In the genomic region with DNA sequence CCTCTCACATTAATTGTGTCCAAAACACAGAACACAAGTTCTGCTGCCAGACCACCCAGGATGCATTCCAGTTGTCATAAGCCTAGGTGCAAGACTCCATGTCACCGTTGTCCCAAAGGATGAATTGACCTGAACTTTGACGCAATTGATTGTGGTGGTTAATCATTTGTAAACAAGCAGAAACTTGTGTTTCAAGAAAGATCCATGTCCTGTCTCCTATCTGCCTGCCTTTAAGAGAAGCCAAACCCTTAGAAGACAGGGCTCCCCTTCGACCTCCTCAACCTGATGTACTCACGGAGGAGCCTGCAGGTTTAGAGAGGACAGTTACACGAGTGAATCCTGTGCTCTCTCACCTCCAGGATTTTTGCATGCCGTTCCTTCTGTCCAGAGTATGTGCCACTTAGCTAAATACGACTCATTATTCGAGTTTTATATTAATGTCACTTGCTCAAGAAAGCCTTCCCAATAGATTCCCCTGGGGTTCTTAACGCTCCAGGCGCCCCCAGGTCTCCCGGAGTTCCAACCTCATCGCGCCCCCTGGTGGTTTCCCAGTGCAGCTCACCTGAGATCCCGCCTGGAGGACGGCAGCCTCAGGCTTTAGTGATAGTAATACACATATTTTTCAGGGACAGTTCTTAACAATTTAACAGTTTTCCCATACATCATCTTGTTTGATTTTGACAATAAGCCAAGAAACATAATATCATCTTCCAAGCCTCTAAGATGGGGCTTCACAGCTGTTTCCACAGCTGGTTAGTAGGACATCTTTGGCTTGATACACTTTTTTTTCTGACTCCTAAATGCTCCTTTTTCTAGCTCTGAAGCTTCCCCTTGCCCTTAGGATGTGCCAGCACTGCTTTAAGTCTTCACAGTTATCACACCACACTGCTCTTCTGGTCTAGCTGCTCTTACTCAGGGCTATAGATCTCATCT, we compare ENCODE assay signal across 10 cellular contexts. TPM values are rescaled to one million over a fixed set of nuclear protein-coding genes. Genes with fewer than 3 reads are reported as not detected.
DNase-seq lines count a peak whose midpoint lies in the region; ATAC-seq, FAIRE-seq and TF ChIP-seq lines count a peak whose summit lies in the region.
"Had no signal": no experiment of that assay in that cellular context is flagged by ENCODE, and none has a peak within 500 bp of the region (broad histone marks: within the 10 kb centered on the region; RNA-seq: fewer than 3 reads in every experiment).

No MANE protein-coding gene starts in this region.

- H3K36me3 Mint-ChIP-seq in CD4-positive, alpha-beta memory T cell = no peaks in the 10 kb centered on the region
- H3K36me3 Mint-ChIP-seq: activated naive CD4-positive, alpha-beta T cell treated with anti-CD3 and anti-CD28 coated beads, Interleukin-2, amount 50 U/mL, for 24 hours had no signal

- no peaks in the 10 kb centered on the region for H3K36me3 ChIP-seq in endothelial cell of umbilical vein (ENCODE audit: control insufficient read depth in 2 of 2, extremely low read depth in 1 of 2, insufficient read depth in 2 of 2, low read length in 2 of 2)
- H3K36me3 ChIP-seq in pancreas = no peaks in the 10 kb centered on the region
- H3K36me3 ChIP-seq in CD4-positive, alpha-beta memory T cell (ENCODE audit: insufficient read depth, low read length) = no peaks in the 10 kb centered on the region
- H3K36me3 ChIP-seq: BLaER1 had no signal

- BruUV-seq in endothelial cell of umbilical vein (replicated peaks; lab: Mats Ljungman, UMichigan) = no TSS peak

- H4K20me1 ChIP-seq in endothelial cell of umbilical vein (replicated peaks; ENCODE audit: control insufficient read depth, extremely low read depth, insufficient read depth, low read length) = no peaks in the 10 kb centered on the region
- H4K20me1 ChIP-seq: BLaER1 had no signal

- no peaks in the 10 kb centered on the region for H3K9me3 ChIP-seq in endothelial cell of umbilical vein (replicated peaks; ENCODE audit: control insufficient read depth, insufficient read depth, low read length)
- H3K9me3 ChIP-seq in pancreas = no peaks in the 10 kb centered on the region
- no peaks in the 10 kb centered on the region for H3K9me3 ChIP-seq in CD4-positive, alpha-beta memory T cell (ENCODE audit: control insufficient read depth in 1 of 2, low read length in 2 of 2)

- no peak overlapping the region for H3K4me3 Mint-ChIP-seq in CD4-positive, alpha-beta memory T cell
- H3K4me3 Mint-ChIP-seq: activated naive CD4-positive, alpha-beta T cell treated with anti-CD3 and anti-CD28 coated beads, Interleukin-2, amount 50 U/mL, for 24 hours had no signal

- no peaks in the 10 kb centered on the region for H3K27me3 ChIP-seq in endothelial cell of umbilical vein (ENCODE audit: control insufficient read depth in 2 of 2, insufficient read depth in 2 of 2, low read length in 2 of 2)
- H3K27me3 ChIP-seq in pancreas = no peaks in the 10 kb centered on the region
- H3K27me3 ChIP-seq in CD4-positive, alpha-beta memory T cell (ENCODE audit: insufficient read depth, low read length) = no peaks in the 10 kb centered on the region
- H3K27me3 ChIP-seq: BLaER1 had no signal

- dilution Hi-C loops in endothelial cell of umbilical vein (cut with MboI; ENCODE audit: extremely low pct_ligation_motif_present, low sequenced_read_pairs) = no loop called here

- peak; percentile 71 to 85 (median 78) for ATAC-seq in pancreas
- no peak for ATAC-seq in GM18498 (IDR thresholded peaks at IDR 0.05; ENCODE audit: unreplicated experiment)

- 13 to 17% methylated on average over 15 of the region's 15 CpGs for WGBS in pancreas, 2 donors

- POLR2A ChIA-PET in endothelial cell of umbilical vein (lab: Charles Lee) = interaction anchor here (0.6 kb wide), 1 partner anchor 1189 kb away, joined by 3 read pairs; no protein-coding TSS in a partner anchor
- POLR2A ChIA-PET in CD4-positive, alpha-beta memory T cell (lab: Charles Lee; ENCODE audit: partially characterized antibody) = no interaction called here

- H3K9ac ChIP-seq in endothelial cell of umbilical vein (replicated peaks; ENCODE audit: extremely low read depth, insufficient read depth, low read length) = no peak overlapping the region
- H3K9ac ChIP-seq: BLaER1 had no signal

- H3K27me3 Mint-ChIP-seq in CD4-positive, alpha-beta memory T cell = peaks cover 3 to 5% of the 10 kb centered on the region in 2 donors

- H3K27ac ChIP-seq in endothelial cell of umbilical vein (ENCODE audit: insufficient read depth, low read depth, low read length) = no peak overlapping the region
- no peak overlapping the region for H3K27ac ChIP-seq in pancreas
- H3K27ac ChIP-seq in CD4-positive, alpha-beta memory T cell (ENCODE audit: low read depth, low read length) = no peak overlapping the region
- H3K27ac ChIP-seq: BLaER1 had no signal

- H3K9me1 ChIP-seq in endothelial cell of umbilical vein (replicated peaks; ENCODE audit: control insufficient read depth, extremely low read depth, insufficient read depth, low read length) = no peaks in the 10 kb centered on the region

- H3K79me2 ChIP-seq in endothelial cell of umbilical vein (ENCODE audit: control insufficient read depth, insufficient read depth, low read length) = no peaks in the 10 kb centered on the region

- H3K4me3 ChIP-seq in endothelial cell of umbilical vein (replicated peaks in 1 of 3; ENCODE audit: insufficient read depth in 1 of 3, low read depth in 1 of 3, low read length in 3 of 3) = no peak overlapping the region
- H3K4me3 ChIP-seq in pancreas = no peak overlapping the region
- H3K4me3 ChIP-seq in CD4-positive, alpha-beta memory T cell (ENCODE audit: low read length in 2 of 2) = no peak overlapping the region
- H3K4me3 ChIP-seq: BLaER1 had no signal

- no peaks in the 10 kb centered on the region for H3K4me1 Mint-ChIP-seq in CD4-positive, alpha-beta memory T cell
- H3K4me1 Mint-ChIP-seq: activated naive CD4-positive, alpha-beta T cell treated with anti-CD3 and anti-CD28 coated beads, Interleukin-2, amount 50 U/mL, for 24 hours had no signal

- H3K4me2 ChIP-seq in endothelial cell of umbilical vein (ENCODE audit: insufficient read depth, low read length) = no peak overlapping the region
- H3K4me2 ChIP-seq: BLaER1 had no signal

- TF ChIP-seq POLR2A in endothelial cell of umbilical vein (IDR thresholded peaks at IDR 0.05; ENCODE audit: low read depth, low read length) = no peak

- TF ChIP-seq CTCF in endothelial cell of umbilical vein (IDR thresholded peaks at IDR 0.05; ENCODE audit: extremely low read depth in 1 of 2, insufficient read depth in 1 of 2, low read depth in 1 of 2, low read length in 2 of 2) (peak; percentile 37 to 56), pancreas (IDR thresholded peaks at IDR 0.05) (peak; percentile 45 to 80 (median 72))

- H3K27ac Mint-ChIP-seq in CD4-positive, alpha-beta memory T cell = no peak overlapping the region
- H3K27ac Mint-ChIP-seq: activated naive CD4-positive, alpha-beta T cell treated with anti-CD3 and anti-CD28 coated beads, Interleukin-2, amount 50 U/mL, for 24 hours had no signal

- no peak for FAIRE-seq in endothelial cell of umbilical vein (lab: Jason Lieb, UNC)
- FAIRE-seq in pancreas (lab: Jason Lieb, UNC) = no peak

- DNase-seq in NCI-H748 (lab: John Stamatoyannopoulos, UW; ENCODE audit: unreplicated experiment) (peak; percentile 26), NCI-H748 treated with DMSO at 0.1 percent for 48 hours (lab: John Stamatoyannopoulos, UW) (no peak), M059J (ENCODE audit: low read depth) (peak; percentile 40), endothelial cell of umbilical vein (ENCODE audit: low read depth, low spot score) (peak; percentile 6), pancreas (peak; percentile 33 to 89 (median 64)), DMS114 treated with DMSO at 0.1 percent for 48 hours (lab: John Stamatoyannopoulos, UW; ENCODE audit: unreplicated experiment) (no peak)
- no peak for DNase-seq in CD4-positive, alpha-beta memory T cell

- CTCF ChIA-PET in endothelial cell of umbilical vein (lab: Charles Lee) = interaction anchor here (0.9 kb wide), 1 partner anchor 136 kb away, joined by 5 read pairs; no protein-coding TSS in a partner anchor
- CTCF ChIA-PET in CD4-positive, alpha-beta memory T cell (lab: Charles Lee; ENCODE audit: partially characterized antibody) = interaction anchor here (0.6 kb wide), 1 partner anchor 22 kb away, joined by 3 read pairs; no protein-coding TSS in a partner anchor

- H3K4me1 ChIP-seq in endothelial cell of umbilical vein (ENCODE audit: control insufficient read depth, extremely low read depth, insufficient read depth, low read length) = no peaks in the 10 kb centered on the region
- peaks cover 0 to 10% (median 0%) of the 10 kb centered on the region in 3 donors for H3K4me1 ChIP-seq in pancreas
- no peaks in the 10 kb centered on the region for H3K4me1 ChIP-seq in CD4-positive, alpha-beta memory T cell (ENCODE audit: insufficient read depth, low read length)
- H3K4me1 ChIP-seq: BLaER1 had no signal

- intact Hi-C loops in endothelial cell of umbilical vein (cut with micrococcal nuclease) = loop anchor here (1.0 to 5.0 kb wide), 2 partner anchors 136 to 1579 kb away; partner anchors contain the start of gene OMA1
- intact Hi-C loops in pancreas (cut with DNase I) = no loop called here
- intact Hi-C loops in CD4-positive, alpha-beta memory T cell (cut with micrococcal nuclease) = no loop called here

- H3K9me3 Mint-ChIP-seq in CD4-positive, alpha-beta memory T cell = peaks cover 0 to 6% (median 2%) of the 10 kb centered on the region in 8 donors

- H2AFZ ChIP-seq in endothelial cell of umbilical vein (ENCODE audit: low read depth, low read length) = no peak overlapping the region

TF ChIP-seq in endothelial cell of umbilical vein, 7 proteins besides CTCF, POLR2A, EP300 and RAD21 (continues in another document):
- no peak for TF ChIP-seq MYC (IDR thresholded peaks at IDR 0.05; ENCODE audit: low read depth, low read length)
- TF ChIP-seq POLR2AphosphoS5 (IDR thresholded peaks at IDR 0.05; ENCODE audit: insufficient read depth, low read depth, low read length) = no peak
- no peak for TF ChIP-seq JUN (IDR thresholded peaks at IDR 0.05; ENCODE audit: borderline replicate concordance, insufficient read depth, insufficient read length, low read depth)
- TF ChIP-seq GATA2 (IDR thresholded peaks at IDR 0.05; ENCODE audit: insufficient read depth, insufficient read length, low read depth, low read length) = no peak
- no peak for TF ChIP-seq EZH2 (IDR thresholded peaks at IDR 0.05; ENCODE audit: borderline replicate concordance, low read depth, low read length, severe bottlenecking)

RNA-seq across cellular contexts. Expression of gene C8B, which starts 2.4 kb away (rescaled TPM):
- total RNA-seq in M059J (2014; rRNA removed; shearing (Covaris generic)) = not detected in 2 replicates
- total RNA-seq in endothelial cell of umbilical vein (not detected in 2 replicates), pancreas (under 1 TPM in 3 of 6 donors, not detected in 3; 0.14 to 0.28 (median 0.22) TPM)
- polyA plus RNA-seq in endothelial cell of umbilical vein (not detected in 2 replicates), pancreas (under 1 TPM in 1 of 2 donors, not detected in 1; 0.05 TPM)
- not detected in 2 replicates for polyA plus RNA-seq in endothelial cell of umbilical vein (2011; cell fraction: cytosol; rRNA removed)
- polyA plus RNA-seq in endothelial cell of umbilical vein (2011; cell fraction: nucleus; rRNA removed) = not detected in 2 replicates
- not detected in 2 replicates for polyA plus RNA-seq in endothelial cell of umbilical vein (2012)
- polyA minus RNA-seq in endothelial cell of umbilical vein = not detected in 2 replicates
- not detected for polyA minus RNA-seq in endothelial cell of umbilical vein (2011; cell fraction: cytosol; rRNA and poly(A)+ RNA removed)
- not detected in 2 replicates for polyA minus RNA-seq in endothelial cell of umbilical vein (2011; cell fraction: nucleus; rRNA and poly(A)+ RNA removed)
- total RNA-seq in CD4-positive, alpha-beta memory T cell = not detected
- not detected for polyA plus RNA-seq in CD4-positive, alpha-beta memory T cell

Comparison
In these comparisons a context has a peak if more than half of its experiments do, and no peak if none do; other contexts are left out.
1. DNase-seq: peak in NCI-H748 (single experiment), M059J (single experiment), endothelial cell of umbilical vein (single experiment) and pancreas (6 of 6); none in NCI-H748 treated with DMSO at 0.1 percent for 48 hours (single experiment), CD4-positive, alpha-beta memory T cell (0 of 5) and DMS114 treated with DMSO at 0.1 percent for 48 hours (single experiment).